ENCODE assay signal across 1 cellular context in genomic region chr17:20087538-20088250, GRCh38.
TF ChIP-seq lines count a peak whose summit lies in the region.

No MANE protein-coding gene starts in this region.

TF ChIP-seq in WTC11, 78 proteins besides CTCF, POLR2A, EP300 and RAD21 (continued from another document):
- TF ChIP-seq IRF1 (CRISPR knock-in tag; IDR thresholded peaks at IDR 0.05) (no peak), PRRX2 (CRISPR knock-in tag; IDR thresholded peaks at IDR 0.05) (no peak), STAT6 (CRISPR knock-in tag; conservative IDR thresholded peaks at IDR 0.05; ENCODE audit: low read depth) (no peak)
- TF ChIP-seq, protein P1, sequence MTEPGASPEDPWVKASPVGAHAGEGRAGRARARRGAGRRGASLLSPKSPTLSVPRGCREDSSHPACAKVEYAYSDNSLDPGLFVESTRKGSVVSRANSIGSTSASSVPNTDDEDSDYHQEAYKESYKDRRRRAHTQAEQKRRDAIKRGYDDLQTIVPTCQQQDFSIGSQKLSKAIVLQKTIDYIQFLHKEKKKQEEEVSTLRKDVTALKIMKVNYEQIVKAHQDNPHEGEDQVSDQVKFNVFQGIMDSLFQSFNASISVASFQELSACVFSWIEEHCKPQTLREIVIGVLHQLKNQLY (CRISPR knock-in tag; IDR thresholded peaks at IDR 0.05), result no peak
